In genomic region chr12:124454352-124454725, GRCh38 we compare ENCODE assay signal across 12 cellular contexts.
DNase-seq lines count a peak whose midpoint lies in the region; ATAC-seq, FAIRE-seq and TF ChIP-seq lines count a peak whose summit lies in the region.
"Had no signal": no experiment of that assay in that cellular context is flagged by ENCODE, and none has a peak within 500 bp of the region (broad histone marks: within the 10 kb centered on the region; RNA-seq: fewer than 3 reads in every experiment).

No MANE protein-coding gene starts in this region.

- H3K4me3 Mint-ChIP-seq in CD4-positive, alpha-beta memory T cell, result peak overlapping the region in 6 of 8 donors; percentile 23 to 81 (median 66)
- H3K4me3 Mint-ChIP-seq: neural progenitor cell had no signal

- H3K9me2 ChIP-seq in PC-3 (replicated peaks; ENCODE audit: low read length), result no peaks in the 10 kb centered on the region

- no peaks in the 10 kb centered on the region for H3K9me3 ChIP-seq in CD4-positive, alpha-beta memory T cell (ENCODE audit: control insufficient read depth in 1 of 2, low read length in 2 of 2)
- H3K9me3 ChIP-seq in PC-3 (ENCODE audit: low read length) (no peaks in the 10 kb centered on the region), esophagus muscularis mucosa (no peaks in the 10 kb centered on the region), parathyroid adenoma (ENCODE audit: control insufficient read depth, low read length) (no peaks in the 10 kb centered on the region), HepG2 (ENCODE audit: low read length) (no peaks in the 10 kb centered on the region)

- H3K36me3 Mint-ChIP-seq in CD4-positive, alpha-beta memory T cell, result peaks cover 6 to 10% of the 10 kb centered on the region in 2 donors

- no peak overlapping the region for H2AFZ ChIP-seq in PC-3 (ENCODE audit: low read length)
- H2AFZ ChIP-seq in parathyroid adenoma, result no peak overlapping the region
- no peak overlapping the region for H2AFZ ChIP-seq in HepG2 (ENCODE audit: low read length)
- H2AFZ ChIP-seq: neural progenitor cell had no signal

- no peaks in the 10 kb centered on the region for H3F3A ChIP-seq in PC-3 (ENCODE audit: low read length, unreplicated experiment)

- FAIRE-seq in HepG2 (lab: Jason Lieb, UNC), result no peak

- no peaks in the 10 kb centered on the region for H3K27me3 ChIP-seq in CD4-positive, alpha-beta memory T cell (ENCODE audit: insufficient read depth, low read length)
- H3K27me3 ChIP-seq in PC-3 (ENCODE audit: low read length), result no peaks in the 10 kb centered on the region
- H3K27me3 ChIP-seq in esophagus muscularis mucosa, result no peaks in the 10 kb centered on the region
- no peaks in the 10 kb centered on the region for H3K27me3 ChIP-seq in parathyroid adenoma (ENCODE audit: control insufficient read depth, insufficient read depth, low read length)
- no peaks in the 10 kb centered on the region for H3K27me3 ChIP-seq in HepG2 (ENCODE audit: control insufficient read depth in 1 of 2, insufficient read depth in 2 of 2, low read length in 2 of 2)
- H3K27me3 ChIP-seq: neural progenitor cell had no signal

- no peak overlapping the region for H3K4me2 ChIP-seq in PC-3 (ENCODE audit: low read length)
- H3K4me2 ChIP-seq in parathyroid adenoma (ENCODE audit: low read length), result no peak overlapping the region
- H3K4me2 ChIP-seq in HepG2 (ENCODE audit: low read depth, low read length), result no peak overlapping the region
- H3K4me2 ChIP-seq: neural progenitor cell had no signal

- CTCF ChIA-PET in CD4-positive, alpha-beta memory T cell (lab: Charles Lee; ENCODE audit: partially characterized antibody), result interaction anchor here (1.8 to 4.4 kb wide), 2 partner anchors 8 to 11 kb away, joined by 4 to 41 read pairs; no protein-coding TSS in a partner anchor
- CTCF ChIA-PET in PC-3 (lab: Charles Lee), result interaction anchor here (0.6 kb wide), 1 partner anchor 32 kb away, joined by 5 read pairs; no protein-coding TSS in a partner anchor
- CTCF ChIA-PET in HepG2 (lab: Yijun Ruan, JAX; ENCODE audit: low intra/inter-chr PET ratio, low total read pairs), result no interaction called here

- no peaks in the 10 kb centered on the region for H3K36me3 ChIP-seq in CD4-positive, alpha-beta memory T cell (ENCODE audit: insufficient read depth, low read length)
- H3K36me3 ChIP-seq in PC-3 (ENCODE audit: low read depth, low read length) (no peaks in the 10 kb centered on the region), esophagus muscularis mucosa (peaks cover 2 to 47% (median 28%) of the 10 kb centered on the region in 4 donors), parathyroid adenoma (ENCODE audit: control insufficient read depth, insufficient read depth, low read length) (no peaks in the 10 kb centered on the region), HepG2 (replicated peaks in 1 of 2; ENCODE audit: control insufficient read depth in 1 of 2, insufficient read depth in 2 of 2, low read length in 2 of 2) (peaks cover 12 to 15% of the 10 kb centered on the region in 2 experiments; a peak in 3 of 5 replicates)
- H3K36me3 ChIP-seq: neural progenitor cell had no signal

- 57% methylated on average over 7 of the region's 11 CpGs for WGBS in esophagus muscularis mucosa
- 95% methylated on average over 11 of the region's 11 CpGs for WGBS in HepG2 (ENCODE audit: low lambda C conversion rate)

- no peak overlapping the region for H3K9ac ChIP-seq in PC-3 (ENCODE audit: low read length)
- H3K9ac ChIP-seq in parathyroid adenoma, result no peak overlapping the region
- no peak overlapping the region for H3K9ac ChIP-seq in HepG2 (ENCODE audit: insufficient read depth, low read depth, low read length)
- H3K9ac ChIP-seq: neural progenitor cell had no signal

- TF ChIP-seq EP300 in esophagus muscularis mucosa (IDR thresholded peaks at IDR 0.05) (no peak), HepG2 (IDR thresholded peaks at IDR 0.05; ENCODE audit: low read depth in 2 of 2, low read length in 2 of 2) (no peak), HepG2 (CRISPR knock-in tag; IDR thresholded peaks at IDR 0.05; ENCODE audit: borderline replicate concordance) (no peak)

- no peaks in the 10 kb centered on the region for H3K9me3 Mint-ChIP-seq in CD4-positive, alpha-beta memory T cell
- H3K9me3 Mint-ChIP-seq: neural progenitor cell had no signal

- H3K27me3 Mint-ChIP-seq in CD4-positive, alpha-beta memory T cell, result no peaks in the 10 kb centered on the region

- H3K79me2 ChIP-seq in PC-3 (ENCODE audit: low read length) (no peaks in the 10 kb centered on the region), parathyroid adenoma (peaks cover 9% of the 10 kb centered on the region), HepG2 (ENCODE audit: insufficient read depth, low read length) (no peaks in the 10 kb centered on the region)

- H3K27ac ChIP-seq in CD4-positive, alpha-beta memory T cell (ENCODE audit: low read depth, low read length), result peak overlapping the region; percentile 67
- peak overlapping the region; percentile 54; the same call in 1 of the 2 replicates for H3K27ac ChIP-seq in PC-3 (ENCODE audit: low read length)
- peak overlapping the region; percentile 65 to 91 (median 84) for H3K27ac ChIP-seq in esophagus muscularis mucosa (replicated peaks in 1 of 4)
- peak overlapping the region; percentile 47 for H3K27ac ChIP-seq in parathyroid adenoma
- H3K27ac ChIP-seq in HepG2 (ENCODE audit: extremely low read length, insufficient read depth, low read length), result no peak overlapping the region
- H3K27ac ChIP-seq: neural progenitor cell, WERI-Rb-1 had no signal

- no TSS peak for BruUV-seq in PC-3 (replicated peaks; lab: Mats Ljungman, UMichigan)
- no TSS peak for BruUV-seq in HepG2 (replicated peaks; lab: Mats Ljungman, UMichigan)

- POLR2A ChIA-PET in CD4-positive, alpha-beta memory T cell (lab: Charles Lee; ENCODE audit: partially characterized antibody), result interaction anchor here (1.4 to 5.2 kb wide), 2 partner anchors 11 to 112 kb away, joined by 6 to 59 read pairs; no protein-coding TSS in a partner anchor
- POLR2A ChIA-PET in PC-3 (lab: Charles Lee; ENCODE audit: unreplicated experiment), result no interaction called here
- POLR2A ChIA-PET in HepG2 (lab: Yijun Ruan, JAX), result no interaction called here

- TF ChIP-seq POLR2A in esophagus muscularis mucosa (IDR thresholded peaks at IDR 0.05; ENCODE audit: low read depth), result no peak
- TF ChIP-seq POLR2A in HepG2 (IDR thresholded peaks at IDR 0.05; ENCODE audit: insufficient read depth in 1 of 2, low read depth in 2 of 2, low read length in 2 of 2), result no peak

- intact Hi-C loops in CD4-positive, alpha-beta memory T cell (cut with micrococcal nuclease), result loop anchor here (10.0 kb wide), 1 partner anchor 310 kb away; no protein-coding TSS in a partner anchor
- intact Hi-C loops in PC-3 (cut with micrococcal nuclease), result no loop called here
- intact Hi-C loops in esophagus muscularis mucosa (cut with DNase I), result no loop called here
- intact Hi-C loops in HepG2 (cut with micrococcal nuclease; ENCODE audit: unreplicated experiment), result no loop called here

- H4K20me1 ChIP-seq in PC-3 (ENCODE audit: low read length) (peaks cover 13% of the 10 kb centered on the region; the same call in 1 of the 2 replicates), HepG2 (ENCODE audit: insufficient read depth, low read length) (no peaks in the 10 kb centered on the region)

- H3K4me1 Mint-ChIP-seq in CD4-positive, alpha-beta memory T cell, result peaks cover 22 to 73% (median 53%) of the 10 kb centered on the region in 4 donors

- no peak for TF ChIP-seq RAD21 in HepG2 (CRISPR knock-in tag; IDR thresholded peaks at IDR 0.05)

- ATAC-seq in PC-3 (no peak), HepG2 (no peak)

- TF ChIP-seq CTCF in PC-3 (conservative IDR thresholded peaks at IDR 0.05; ENCODE audit: low read depth, low read length), result no peak
- no peak for TF ChIP-seq CTCF in esophagus muscularis mucosa (IDR thresholded peaks at IDR 0.05)
- TF ChIP-seq CTCF in parathyroid adenoma (IDR thresholded peaks at IDR 0.05), result no peak
- no peak for TF ChIP-seq CTCF in HepG2 (CRISPR knock-in tag; IDR thresholded peaks at IDR 0.05)

- H3K27ac Mint-ChIP-seq in CD4-positive, alpha-beta memory T cell, result peak overlapping the region; percentile 68 to 94 (median 84)

- peaks cover 76% of the 10 kb centered on the region for H3K4me1 ChIP-seq in CD4-positive, alpha-beta memory T cell (ENCODE audit: insufficient read depth, low read length)
- H3K4me1 ChIP-seq in PC-3 (ENCODE audit: insufficient read depth, low read length) (peaks cover 22% of the 10 kb centered on the region), esophagus muscularis mucosa (peaks cover 68 to 94% (median 75%) of the 10 kb centered on the region in 4 donors), parathyroid adenoma (no peaks in the 10 kb centered on the region), HepG2 (ENCODE audit: insufficient read depth, low read length) (no peaks in the 10 kb centered on the region)

- in situ Hi-C loops in HepG2 (cut with HindIII; ENCODE audit: extremely low pct_ligation_motif_present, low pct_unique_long_range_greater_than_20kb), result no loop called here

- no peak for DNase-seq in CD4-positive, alpha-beta memory T cell
- no peak for DNase-seq in PC-3
- no peak for DNase-seq in esophagus muscularis mucosa (ENCODE audit: extremely low spot score)
- no peak for DNase-seq in HepG2 (ENCODE audit: low spot score)
- no peak for DNase-seq in NCI-H1436 (lab: John Stamatoyannopoulos, UW)
- no peak for DNase-seq in RPMI8226
- no peak for DNase-seq in T1000 (lab: John Stamatoyannopoulos, UW)
- DNase-seq: DMS153, NCI-H446 treated with DMSO at 0.1 percent for 48 hours, WERI-Rb-1 had no signal

- no peak overlapping the region for H3K4me3 ChIP-seq in CD4-positive, alpha-beta memory T cell (ENCODE audit: low read length in 2 of 2)
- H3K4me3 ChIP-seq in PC-3 (ENCODE audit: low read length), result no peak overlapping the region
- no peak overlapping the region for H3K4me3 ChIP-seq in esophagus muscularis mucosa
- no peak overlapping the region for H3K4me3 ChIP-seq in parathyroid adenoma (ENCODE audit: low read depth, low read length)
- no peak overlapping the region for H3K4me3 ChIP-seq in HepG2 (replicated peaks in 1 of 3; ENCODE audit: insufficient read depth in 1 of 3, low read depth in 2 of 3, low read length in 3 of 3)
- H3K4me3 ChIP-seq: neural progenitor cell had no signal
